27 cellular contexts compared by ENCODE assay signal in genomic region chr10:65548046-65548445, GRCh38.
"Had no signal": no experiment of that assay in that cellular context is flagged by ENCODE, and none has a peak within 500 bp of the region (broad histone marks: within the 10 kb centered on the region; RNA-seq: fewer than 3 reads in every experiment).

No MANE protein-coding gene starts in this region.

- H3K27me3 Mint-ChIP-seq: activated B cell treated with CpG ODN at 0.5 μM for 24 hours; activated CD4-positive, alpha-beta T cell treated with anti-CD3 and anti-CD28 coated beads, Interleukin-2, amount 10 ng/mL, durations not matched to agents 24 days and 14 days; activated CD8-positive, alpha-beta memory T cell treated with anti-CD3 and anti-CD28 coated beads, Interleukin-2, amount 10 ng/mL, durations not matched to agents 7 days and 5 days; activated naive CD4-positive, alpha-beta T cell treated with anti-CD3 and anti-CD28 coated beads, Interleukin-2, amount 50 U/mL, for 24 hours; activated T-cell treated with anti-CD3 and anti-CD28 coated beads, Interleukin-2, amount 50 U/mL, for 24 hours; T-cell had no signal

- H3K4me3 ChIP-seq: body of pancreas, cardiac muscle cell, SK-N-MC had no signal

- H3K36me3 ChIP-seq: cardiac muscle cell had no signal

- ATAC-seq: activated CD8-positive, alpha-beta memory T cell treated with anti-CD3 and anti-CD28 coated beads, Interleukin-2, amount 10 ng/mL, durations not matched to agents 7 days and 5 days; body of pancreas; PC-3; T-cell had no signal

- H3K36me3 Mint-ChIP-seq: activated CD8-positive, alpha-beta memory T cell treated with anti-CD3 and anti-CD28 coated beads, Interleukin-2, amount 10 ng/mL, durations not matched to agents 7 days and 5 days; activated naive CD4-positive, alpha-beta T cell treated with anti-CD3 and anti-CD28 coated beads, Interleukin-2, amount 50 U/mL, for 24 hours; T-cell had no signal

- H3K4me1 ChIP-seq: body of pancreas had no signal

- H3K27me3 ChIP-seq: body of pancreas, cardiac muscle cell had no signal

- H3K9me3 ChIP-seq: body of pancreas had no signal

- H3K27ac ChIP-seq: body of pancreas, cardiac muscle cell, SK-N-MC had no signal

- H3K4me1 Mint-ChIP-seq: activated B cell treated with CpG ODN at 0.5 μM for 24 hours; activated CD4-positive, alpha-beta T cell treated with anti-CD3 and anti-CD28 coated beads, Interleukin-2, amount 10 ng/mL, durations not matched to agents 24 days and 14 days; activated CD8-positive, alpha-beta memory T cell treated with anti-CD3 and anti-CD28 coated beads, Interleukin-2, amount 10 ng/mL, durations not matched to agents 7 days and 5 days; activated naive CD4-positive, alpha-beta T cell treated with anti-CD3 and anti-CD28 coated beads, Interleukin-2, amount 50 U/mL, for 24 hours; T-cell had no signal

- H3K27ac Mint-ChIP-seq: activated B cell treated with CpG ODN at 0.5 μM for 24 hours; activated CD4-positive, alpha-beta T cell treated with anti-CD3 and anti-CD28 coated beads, Interleukin-2, amount 10 ng/mL, durations not matched to agents 24 days and 14 days; activated CD8-positive, alpha-beta memory T cell treated with anti-CD3 and anti-CD28 coated beads, Interleukin-2, amount 10 ng/mL, durations not matched to agents 7 days and 5 days; activated naive CD4-positive, alpha-beta T cell treated with anti-CD3 and anti-CD28 coated beads, Interleukin-2, amount 50 U/mL, for 24 hours; activated T-cell treated with anti-CD3 and anti-CD28 coated beads, Interleukin-2, amount 50 U/mL, for 24 hours; activated T-helper 1 cell treated with anti-CD3 and anti-CD28 coated beads, Interleukin-12 subunit alpha, Interleukin-12 subunit beta, Interleukin-2, Interleukin-4 antibody, amounts not matched to agents 30 ng/mL and 10 ng/mL and 1 ng/mL, durations not matched to agents 14 hours and 24 hours and 36 hours; T-cell had no signal

- DNase-seq: activated B cell treated with CpG ODN at 0.5 μM for 24 hours; activated CD4-positive, alpha-beta T cell treated with anti-CD3 and anti-CD28 coated beads for 1 hour; activated CD4-positive, alpha-beta T cell treated with anti-CD3 and anti-CD28 coated beads, Interleukin-2, amount 10 ng/mL, durations not matched to agents 24 days and 14 days; activated CD4-positive, alpha-beta T cell treated with anti-CD3 and anti-CD28 coated beads, Interleukin-2, amount 50 U/mL, for 48 hours; activated CD8-positive, alpha-beta memory T cell treated with anti-CD3 and anti-CD28 coated beads, Interleukin-2, amount 10 ng/mL, durations not matched to agents 7 days and 5 days; activated effector memory CD4-positive, alpha-beta T cell treated with Interleukin-2 at 50 U/mL for 16 hours; activated naive CD4-positive, alpha-beta T cell; activated T-cell treated with anti-CD3 and anti-CD28 coated beads, Interleukin-2, amount 50 U/mL, for 24 hours; aorta; body of pancreas; Kasumi-1; KBM-7; NCI-H1048; NCI-H1417; NCI-H1930; NCI-H345; NCI-H510A; NCI-H69; PC-3; SIG-M5; T-cell; T-helper 2 cell; T1000 had no signal

- H3K4me3 Mint-ChIP-seq: activated B cell treated with CpG ODN at 0.5 μM for 24 hours; activated CD4-positive, alpha-beta T cell treated with anti-CD3 and anti-CD28 coated beads, Interleukin-2, amount 10 ng/mL, durations not matched to agents 24 days and 14 days; activated CD8-positive, alpha-beta memory T cell treated with anti-CD3 and anti-CD28 coated beads, Interleukin-2, amount 10 ng/mL, durations not matched to agents 7 days and 5 days; activated naive CD4-positive, alpha-beta T cell treated with anti-CD3 and anti-CD28 coated beads, Interleukin-2, amount 50 U/mL, for 24 hours; activated T-cell treated with anti-CD3 and anti-CD28 coated beads, Interleukin-2, amount 50 U/mL, for 24 hours; activated T-helper 1 cell treated with anti-CD3 and anti-CD28 coated beads, Interleukin-12 subunit alpha, Interleukin-12 subunit beta, Interleukin-2, Interleukin-4 antibody, amounts not matched to agents 30 ng/mL and 10 ng/mL and 1 ng/mL, durations not matched to agents 14 hours and 24 hours and 36 hours; T-cell had no signal
